2 cellular contexts compared by ENCODE assay signal in the genomic region with DNA sequence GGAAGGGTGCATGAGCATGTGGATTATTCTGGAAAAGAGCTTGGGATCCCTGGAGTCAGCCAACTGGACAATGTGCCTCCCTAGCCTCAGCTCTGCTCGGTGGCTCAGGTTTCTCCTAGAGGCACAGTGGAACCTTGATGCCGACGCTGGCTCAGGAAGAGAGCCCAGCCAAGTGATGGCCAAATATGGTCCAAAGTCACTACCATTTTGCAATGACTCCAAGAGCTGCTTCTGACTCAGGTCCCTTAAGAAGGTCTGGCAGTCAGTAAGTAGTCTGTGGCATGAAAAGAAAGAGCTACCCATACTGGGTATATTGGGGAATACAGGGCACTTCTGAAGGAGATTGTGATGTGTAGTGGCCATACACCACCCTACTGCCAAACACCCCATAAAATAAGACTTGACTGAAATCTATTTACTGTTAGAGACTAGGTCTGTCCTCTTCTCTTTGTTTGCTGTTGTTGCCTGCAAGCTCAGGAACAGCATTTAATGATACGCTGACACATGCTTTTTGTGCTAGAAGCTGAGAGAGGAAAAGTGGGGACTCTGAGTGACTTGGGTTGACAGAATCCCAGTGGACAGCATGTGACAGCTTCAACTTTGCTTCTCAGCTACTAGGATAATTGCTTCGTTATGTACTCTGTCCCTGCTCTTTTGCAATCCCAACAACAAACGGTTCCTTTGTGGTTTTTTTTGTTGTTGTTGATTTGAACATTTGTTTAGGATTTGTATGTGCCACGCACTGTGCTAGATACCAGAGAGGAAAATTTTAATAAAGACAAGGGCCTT.
TF ChIP-seq lines count a peak whose summit lies in the region.

No MANE protein-coding gene starts in this region.

TF ChIP-seq in HepG2, 621 proteins besides CTCF, POLR2A, EP300 and RAD21:
- TF ChIP-seq ZFX (CRISPR knock-in tag; IDR thresholded peaks at IDR 0.05; ENCODE audit: low read depth) (no peak), MAFF (IDR thresholded peaks at IDR 0.05; ENCODE audit: low read depth, low read length) (peak; percentile 11; the same call in 1 of the 2 replicates), ELF1 (CRISPR knock-in tag; IDR thresholded peaks at IDR 0.05) (no peak), ZNF20 (CRISPR knock-in tag; IDR thresholded peaks at IDR 0.05) (no peak), MAFK (conservative IDR thresholded peaks at IDR 0.05 in 1 of 2, IDR thresholded peaks at IDR 0.05 in 1 of 2; ENCODE audit: low read length in 2 of 2) (peak; percentile 11 to 47; a peak in 3 of 4 replicates), FOXA3 (CRISPR knock-in tag; IDR thresholded peaks at IDR 0.05) (no peak), JDP2 (CRISPR knock-in tag; IDR thresholded peaks at IDR 0.05; ENCODE audit: borderline replicate concordance) (no peak), DPF2 (CRISPR knock-in tag; IDR thresholded peaks at IDR 0.05; ENCODE audit: borderline replicate concordance, low read depth) (no peak)

TF ChIP-seq in neural cell, 6 proteins besides CTCF, POLR2A, EP300 and RAD21:
- no peak for TF ChIP-seq EZH2 (IDR thresholded peaks at IDR 0.05; ENCODE audit: borderline replicate concordance, insufficient read depth, low read length, poor library complexity, severe bottlenecking)
- peak; percentile 62 for TF ChIP-seq POLR2AphosphoS5 (IDR thresholded peaks at IDR 0.05)
